ENCODE assay signal across 1 cellular context in the genomic region with DNA sequence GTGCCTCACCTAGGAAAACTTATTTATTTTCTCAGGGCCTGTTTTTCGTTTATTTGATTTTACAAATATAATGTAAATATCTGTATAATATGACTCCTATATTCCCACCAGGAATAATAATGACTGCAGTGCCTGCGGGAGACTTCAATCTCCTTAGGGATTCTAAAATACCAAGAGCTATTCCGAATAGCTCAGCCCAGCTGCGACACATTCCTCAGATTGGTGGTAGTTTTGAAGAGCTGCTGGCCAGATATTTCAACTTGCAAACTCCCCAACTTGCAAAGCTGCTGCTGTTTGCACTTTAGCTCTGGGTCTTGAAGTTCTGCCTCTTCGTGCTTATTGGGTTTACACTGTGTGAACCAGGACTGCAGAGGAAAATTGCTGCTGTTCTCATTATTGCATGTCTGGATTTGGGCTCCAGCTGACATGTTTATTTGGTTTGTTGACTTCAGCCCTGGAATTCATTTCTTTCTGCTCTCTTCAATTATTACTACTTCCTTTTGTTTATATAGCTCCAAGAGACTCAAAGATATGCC.
TF ChIP-seq lines count a peak whose summit lies in the region.

No MANE protein-coding gene starts in this region.

TF ChIP-seq in GM23338, 12 proteins besides CTCF, POLR2A, EP300 and RAD21 (continued from another document):
- TF ChIP-seq, protein P1, sequence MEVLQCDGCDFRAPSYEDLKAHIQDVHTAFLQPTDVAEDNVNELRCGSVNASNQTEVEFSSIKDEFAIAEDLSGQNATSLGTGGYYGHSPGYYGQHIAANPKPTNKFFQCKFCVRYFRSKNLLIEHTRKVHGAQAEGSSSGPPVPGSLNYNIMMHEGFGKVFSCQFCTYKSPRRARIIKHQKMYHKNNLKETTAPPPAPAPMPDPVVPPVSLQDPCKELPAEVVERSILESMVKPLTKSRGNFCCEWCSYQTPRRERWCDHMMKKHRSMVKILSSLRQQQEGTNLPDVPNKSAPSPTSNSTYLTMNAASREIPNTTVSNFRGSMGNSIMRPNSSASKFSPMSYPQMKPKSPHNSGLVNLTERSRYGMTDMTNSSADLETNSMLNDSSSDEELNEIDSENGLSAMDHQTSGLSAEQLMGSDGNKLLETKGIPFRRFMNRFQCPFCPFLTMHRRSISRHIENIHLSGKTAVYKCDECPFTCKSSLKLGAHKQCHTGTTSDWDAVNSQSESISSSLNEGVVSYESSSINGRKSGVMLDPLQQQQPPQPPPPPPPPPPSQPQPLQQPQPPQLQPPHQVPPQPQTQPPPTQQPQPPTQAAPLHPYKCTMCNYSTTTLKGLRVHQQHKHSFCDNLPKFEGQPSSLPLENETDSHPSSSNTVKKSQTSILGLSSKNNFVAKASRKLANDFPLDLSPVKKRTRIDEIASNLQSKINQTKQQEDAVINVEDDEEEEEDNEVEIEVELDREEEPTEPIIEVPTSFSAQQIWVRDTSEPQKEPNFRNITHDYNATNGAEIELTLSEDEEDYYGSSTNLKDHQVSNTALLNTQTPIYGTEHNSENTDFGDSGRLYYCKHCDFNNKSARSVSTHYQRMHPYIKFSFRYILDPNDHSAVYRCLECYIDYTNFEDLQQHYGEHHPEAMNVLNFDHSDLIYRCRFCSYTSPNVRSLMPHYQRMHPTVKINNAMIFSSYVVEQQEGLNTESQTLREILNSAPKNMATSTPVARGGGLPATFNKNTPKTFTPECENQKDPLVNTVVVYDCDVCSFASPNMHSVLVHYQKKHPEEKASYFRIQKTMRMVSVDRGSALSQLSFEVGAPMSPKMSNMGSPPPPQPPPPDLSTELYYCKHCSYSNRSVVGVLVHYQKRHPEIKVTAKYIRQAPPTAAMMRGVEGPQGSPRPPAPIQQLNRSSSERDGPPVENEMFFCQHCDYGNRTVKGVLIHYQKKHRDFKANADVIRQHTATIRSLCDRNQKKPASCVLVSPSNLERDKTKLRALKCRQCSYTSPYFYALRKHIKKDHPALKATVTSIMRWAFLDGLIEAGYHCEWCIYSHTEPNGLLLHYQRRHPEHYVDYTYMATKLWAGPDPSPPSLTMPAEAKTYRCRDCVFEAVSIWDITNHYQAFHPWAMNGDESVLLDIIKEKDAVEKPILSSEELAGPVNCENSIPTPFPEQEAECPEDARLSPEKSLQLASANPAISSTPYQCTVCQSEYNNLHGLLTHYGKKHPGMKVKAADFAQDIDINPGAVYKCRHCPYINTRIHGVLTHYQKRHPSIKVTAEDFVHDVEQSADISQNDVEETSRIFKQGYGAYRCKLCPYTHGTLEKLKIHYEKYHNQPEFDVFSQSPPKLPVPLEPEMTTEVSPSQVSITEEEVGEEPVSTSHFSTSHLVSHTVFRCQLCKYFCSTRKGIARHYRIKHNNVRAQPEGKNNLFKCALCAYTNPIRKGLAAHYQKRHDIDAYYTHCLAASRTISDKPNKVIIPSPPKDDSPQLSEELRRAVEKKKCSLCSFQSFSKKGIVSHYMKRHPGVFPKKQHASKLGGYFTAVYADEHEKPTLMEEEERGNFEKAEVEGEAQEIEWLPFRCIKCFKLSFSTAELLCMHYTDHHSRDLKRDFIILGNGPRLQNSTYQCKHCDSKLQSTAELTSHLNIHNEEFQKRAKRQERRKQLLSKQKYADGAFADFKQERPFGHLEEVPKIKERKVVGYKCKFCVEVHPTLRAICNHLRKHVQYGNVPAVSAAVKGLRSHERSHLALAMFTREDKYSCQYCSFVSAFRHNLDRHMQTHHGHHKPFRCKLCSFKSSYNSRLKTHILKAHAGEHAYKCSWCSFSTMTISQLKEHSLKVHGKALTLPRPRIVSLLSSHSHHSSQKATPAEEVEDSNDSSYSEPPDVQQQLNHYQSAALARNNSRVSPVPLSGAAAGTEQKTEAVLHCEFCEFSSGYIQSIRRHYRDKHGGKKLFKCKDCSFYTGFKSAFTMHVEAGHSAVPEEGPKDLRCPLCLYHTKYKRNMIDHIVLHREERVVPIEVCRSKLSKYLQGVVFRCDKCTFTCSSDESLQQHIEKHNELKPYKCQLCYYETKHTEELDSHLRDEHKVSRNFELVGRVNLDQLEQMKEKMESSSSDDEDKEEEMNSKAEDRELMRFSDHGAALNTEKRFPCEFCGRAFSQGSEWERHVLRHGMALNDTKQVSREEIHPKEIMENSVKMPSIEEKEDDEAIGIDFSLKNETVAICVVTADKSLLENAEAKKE (CRISPR knock-in tag; IDR thresholded peaks at IDR 0.05): peak; percentile 47; the same call in 1 of the 2 replicates
